In genomic region chr6:114149182-114149581, GRCh38 we compare ENCODE assay signal across 2 cellular contexts.
A peak's percentile ranks its signal among the peaks of the same experiment; 100 is the strongest.
DNase-seq lines count a peak whose midpoint lies in the region; TF ChIP-seq lines count a peak whose summit lies in the region.
"Not testable (repeated sequence)": the region's sequence is repeated elsewhere in the genome, so short reads cannot be mapped to it uniquely, and the experiment has no call there.

No MANE protein-coding gene starts in this region.

- not testable (repeated sequence) for H3K4me1 Mint-ChIP-seq in neural crest cell

- H3K27me3 Mint-ChIP-seq in neural crest cell (ENCODE audit: low read depth): not testable (repeated sequence)

- not testable (repeated sequence) for H3K36me3 Mint-ChIP-seq in neural crest cell (ENCODE audit: low read depth)

- not testable (repeated sequence) for H3K27ac ChIP-seq in HEK293 (ENCODE audit: extremely low read depth, low read depth, low read length)

- not testable (repeated sequence) for TF ChIP-seq CTCF in HEK293 (tag by site-specific recombination; IDR thresholded peaks at IDR 0.05); neural crest cell (conservative IDR thresholded peaks at IDR 0.05)

- POLR2A ChIA-PET in HEK293 (lab: Yijun Ruan, JAX): not testable (repeated sequence)

- H3K4me3 ChIP-seq in HEK293 (ENCODE audit: low read depth, low read length): not testable (repeated sequence)

- DNase-seq in neural crest cell (ENCODE audit: low read depth, low spot score): not testable (repeated sequence)

- not testable (repeated sequence) for H3K9me3 ChIP-seq in HEK293 (ENCODE audit: control insufficient read depth, insufficient read depth, low read depth, low read length)

- not testable (repeated sequence) for H3K4me1 ChIP-seq in HEK293 (ENCODE audit: control insufficient read depth, insufficient read depth, low read length)

- H3K27ac Mint-ChIP-seq in neural crest cell (ENCODE audit: unreplicated experiment): peak overlapping the region; percentile 57

- H3K4me3 Mint-ChIP-seq in neural crest cell: not testable (repeated sequence)

- CTCF ChIA-PET in HEK293 (lab: Yijun Ruan, JAX): not testable (repeated sequence)

- not testable (repeated sequence) for H3K36me3 ChIP-seq in HEK293 (ENCODE audit: control insufficient read depth in 2 of 2, insufficient read depth in 1 of 2, low read length in 2 of 2)

- H3K9me3 Mint-ChIP-seq in neural crest cell: not testable (repeated sequence)

TF ChIP-seq in HEK293, 187 proteins besides CTCF, POLR2A, EP300 and RAD21:
- TF ChIP-seq ZNF580 (tag by site-specific recombination; IDR thresholded peaks at IDR 0.05) (0 out of 2 replicates have a peak, but pooled peaks have one; percentile 52), ZNF146 (tag by site-specific recombination; IDR thresholded peaks at IDR 0.05) (peak; percentile 82)
